ENCODE assay signal across 1 cellular context in the genomic region with DNA sequence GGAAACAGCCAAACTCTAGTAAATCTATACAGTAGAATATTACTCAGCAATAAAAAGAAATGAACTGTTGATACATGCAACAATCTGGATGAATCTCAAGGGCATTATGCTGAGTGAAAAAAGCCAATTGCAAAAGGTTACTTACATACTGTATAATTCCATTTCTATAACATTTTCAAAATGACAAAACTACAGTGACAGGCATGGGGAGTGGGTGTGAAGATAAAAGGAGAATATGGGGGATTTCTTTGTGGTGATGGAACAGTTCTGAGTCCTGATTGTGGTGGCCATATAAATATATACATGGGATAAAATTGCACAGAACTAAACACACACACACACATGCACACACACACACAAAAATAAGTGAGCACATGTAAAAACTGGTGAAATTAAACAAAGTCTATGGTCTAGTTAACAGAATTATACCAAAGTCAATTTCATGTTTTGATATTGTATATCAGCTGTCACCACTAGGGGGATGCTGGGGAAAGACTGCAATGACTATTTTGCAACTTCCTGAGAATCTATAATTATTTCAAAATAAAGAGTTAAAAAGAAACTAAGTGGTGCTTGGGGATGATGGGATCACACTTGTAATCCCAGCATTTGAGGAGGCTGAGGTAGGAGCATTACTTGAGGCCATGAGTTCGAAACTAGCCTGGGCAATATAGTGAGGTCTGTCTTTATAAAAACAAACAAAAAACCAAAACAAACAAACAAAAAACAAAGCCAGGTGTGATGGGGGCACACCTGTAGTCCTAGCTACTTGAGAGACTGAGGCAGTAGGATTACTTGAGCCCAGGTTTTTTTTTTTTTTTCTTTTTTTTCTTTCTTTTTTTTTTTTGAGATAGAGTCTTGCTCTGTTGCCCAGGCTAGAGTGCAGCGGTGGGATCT.
TF ChIP-seq lines count a peak whose summit lies in the region.

No MANE protein-coding gene starts in this region.

TF ChIP-seq in SK-N-SH treated with all-trans-retinoic acid at 6 μM for 48 hours, 23 proteins besides CTCF, POLR2A, EP300 and RAD21 (continued from another document):
- TF ChIP-seq, protein P1, sequence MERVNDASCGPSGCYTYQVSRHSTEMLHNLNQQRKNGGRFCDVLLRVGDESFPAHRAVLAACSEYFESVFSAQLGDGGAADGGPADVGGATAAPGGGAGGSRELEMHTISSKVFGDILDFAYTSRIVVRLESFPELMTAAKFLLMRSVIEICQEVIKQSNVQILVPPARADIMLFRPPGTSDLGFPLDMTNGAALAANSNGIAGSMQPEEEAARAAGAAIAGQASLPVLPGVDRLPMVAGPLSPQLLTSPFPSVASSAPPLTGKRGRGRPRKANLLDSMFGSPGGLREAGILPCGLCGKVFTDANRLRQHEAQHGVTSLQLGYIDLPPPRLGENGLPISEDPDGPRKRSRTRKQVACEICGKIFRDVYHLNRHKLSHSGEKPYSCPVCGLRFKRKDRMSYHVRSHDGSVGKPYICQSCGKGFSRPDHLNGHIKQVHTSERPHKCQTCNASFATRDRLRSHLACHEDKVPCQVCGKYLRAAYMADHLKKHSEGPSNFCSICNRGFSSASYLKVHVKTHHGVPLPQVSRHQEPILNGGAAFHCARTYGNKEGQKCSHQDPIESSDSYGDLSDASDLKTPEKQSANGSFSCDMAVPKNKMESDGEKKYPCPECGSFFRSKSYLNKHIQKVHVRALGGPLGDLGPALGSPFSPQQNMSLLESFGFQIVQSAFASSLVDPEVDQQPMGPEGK (CRISPR knock-in tag; IDR thresholded peaks at IDR 0.05; ENCODE audit: borderline replicate concordance): no peak
- TF ChIP-seq ZFP3 (CRISPR knock-in tag; IDR thresholded peaks at IDR 0.05): no peak
- TF ChIP-seq PPARA (CRISPR knock-in tag; IDR thresholded peaks at IDR 0.05; ENCODE audit: borderline replicate concordance): no peak
- TF ChIP-seq CSDC2 (CRISPR knock-in tag; IDR thresholded peaks at IDR 0.05): no peak
- TF ChIP-seq TOX (CRISPR knock-in tag; IDR thresholded peaks at IDR 0.05; ENCODE audit: borderline replicate concordance): no peak
- TF ChIP-seq ZNF565 (CRISPR knock-in tag; conservative IDR thresholded peaks at IDR 0.05; ENCODE audit: low read depth): no peak
- TF ChIP-seq, protein P2, sequence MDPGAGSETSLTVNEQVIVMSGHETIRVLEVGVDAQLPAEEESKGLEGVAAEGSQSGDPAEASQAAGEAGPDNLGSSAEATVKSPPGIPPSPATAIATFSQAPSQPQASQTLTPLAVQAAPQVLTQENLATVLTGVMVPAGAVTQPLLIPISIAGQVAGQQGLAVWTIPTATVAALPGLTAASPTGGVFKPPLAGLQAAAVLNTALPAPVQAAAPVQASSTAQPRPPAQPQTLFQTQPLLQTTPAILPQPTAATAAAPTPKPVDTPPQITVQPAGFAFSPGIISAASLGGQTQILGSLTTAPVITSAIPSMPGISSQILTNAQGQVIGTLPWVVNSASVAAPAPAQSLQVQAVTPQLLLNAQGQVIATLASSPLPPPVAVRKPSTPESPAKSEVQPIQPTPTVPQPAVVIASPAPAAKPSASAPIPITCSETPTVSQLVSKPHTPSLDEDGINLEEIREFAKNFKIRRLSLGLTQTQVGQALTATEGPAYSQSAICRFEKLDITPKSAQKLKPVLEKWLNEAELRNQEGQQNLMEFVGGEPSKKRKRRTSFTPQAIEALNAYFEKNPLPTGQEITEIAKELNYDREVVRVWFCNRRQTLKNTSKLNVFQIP (CRISPR knock-in tag; IDR thresholded peaks at IDR 0.05; ENCODE audit: borderline replicate concordance, low read depth): no peak
